Comparison of ENCODE assay signal across 8 cellular contexts in the genomic region with DNA sequence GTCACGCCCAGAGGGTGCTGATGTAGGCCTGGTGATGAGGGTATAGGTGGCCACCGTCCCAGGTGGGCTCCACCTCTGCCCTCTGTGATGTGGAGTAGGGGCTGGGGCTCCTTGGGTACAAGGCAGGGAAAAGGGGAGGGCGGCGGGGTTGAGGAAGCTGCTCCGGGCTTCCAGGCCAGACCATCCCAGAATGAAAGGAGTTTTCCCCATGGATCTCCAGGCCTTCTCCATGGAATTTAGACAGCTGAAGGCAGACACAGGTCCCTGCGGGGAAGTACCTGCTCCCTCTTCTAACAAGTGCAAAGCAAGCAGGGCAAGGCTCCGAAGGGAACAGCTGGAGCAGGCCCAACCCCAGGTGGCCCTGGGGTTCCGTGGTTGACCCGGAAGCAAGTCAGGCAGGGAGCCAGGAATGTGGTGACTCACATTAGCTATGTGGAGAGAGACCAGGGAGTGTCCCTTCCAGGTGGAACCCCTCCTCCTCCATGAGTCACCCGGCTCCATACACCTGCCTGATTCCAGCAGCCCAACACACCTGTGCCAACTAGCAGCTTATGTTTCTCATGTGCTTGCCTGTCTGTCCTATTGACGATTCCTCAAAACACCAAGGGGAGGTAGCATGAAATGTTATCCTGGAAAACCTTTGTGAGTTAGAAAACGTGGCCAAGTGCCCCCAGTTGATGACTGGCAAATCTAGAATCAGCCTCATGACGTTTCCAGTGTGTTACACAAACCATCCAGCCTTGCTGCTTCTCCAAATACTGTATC. TPM values are rescaled to one million over a fixed set of nuclear protein-coding genes. Genes with fewer than 3 reads are reported as not detected.
DNase-seq lines count a peak whose midpoint lies in the region; ATAC-seq, FAIRE-seq and TF ChIP-seq lines count a peak whose summit lies in the region.

No MANE protein-coding gene starts in this region.

- peak in 2 of 7 experiments; percentile 40 to 41 for DNase-seq in CD8-positive, alpha-beta T cell
- DNase-seq in HuH-7.5 (ENCODE audit: low spot score), result peak; percentile 69
- DNase-seq in SHP77 (lab: John Stamatoyannopoulos, UW), result peak; percentile 59 to 82
- peak; percentile 65 to 85 for DNase-seq in H1 (ENCODE audit: low read depth in 1 of 2, low spot score in 2 of 2)

- no peaks in the 10 kb centered on the region for H4K20me1 ChIP-seq in H1 (replicated peaks in 1 of 2; ENCODE audit: control insufficient read depth in 1 of 2, insufficient read depth in 2 of 2, low read length in 2 of 2)

- no peak overlapping the region for H2BK15ac ChIP-seq in H1 (ENCODE audit: low read length)

- no peak for TF ChIP-seq POLR2A in H1 (IDR thresholded peaks at IDR 0.05; ENCODE audit: control extremely low read depth in 1 of 2, low read depth in 2 of 2, low read length in 2 of 2)

- peak overlapping the region; percentile 97 for H2BK20ac ChIP-seq in H1 (ENCODE audit: low read length)

- H3K27ac ChIP-seq in CD8-positive, alpha-beta T cell (ENCODE audit: low read depth, low read length), result peak overlapping the region; percentile 22
- no peak overlapping the region for H3K27ac ChIP-seq in H1 (ENCODE audit: low read depth, low read length)
- H3K27ac ChIP-seq in muscle layer of duodenum (ENCODE audit: low read length), result peak overlapping the region; percentile 89

- no peak overlapping the region for H4K5ac ChIP-seq in H1 (ENCODE audit: insufficient read length, low read depth, low read length)

- H2AFZ ChIP-seq in H1 (ENCODE audit: low read length), result no peak overlapping the region

- H3K4me2 ChIP-seq in H1 (ENCODE audit: insufficient read depth in 1 of 2, low read depth in 2 of 2, low read length in 2 of 2), result peak overlapping the region in 1 of 2 experiments; percentile 29; a peak in 1 of 4 replicates

- peak overlapping the region; percentile 72; the same call in 1 of the 2 replicates for H3K18ac ChIP-seq in H1 (ENCODE audit: extremely low read depth, low read length)

- peak overlapping the region; percentile 95 for H3K27ac Mint-ChIP-seq in CD8-positive, alpha-beta T cell

- no peaks in the 10 kb centered on the region for H3K9me3 ChIP-seq in CD8-positive, alpha-beta T cell (ENCODE audit: low read length)
- H3K9me3 ChIP-seq in H1 (ENCODE audit: insufficient read depth in 2 of 2, low read depth in 1 of 2, low read length in 1 of 2) (no peaks in the 10 kb centered on the region), muscle layer of duodenum (ENCODE audit: control insufficient read depth in 1 of 2, low read length in 2 of 2) (no peaks in the 10 kb centered on the region)

- peak overlapping the region; percentile 94; the same call in 1 of the 2 replicates for H2BK5ac ChIP-seq in H1 (ENCODE audit: low read depth, low read length)

- CTCF ChIA-PET in CD8-positive, alpha-beta T cell (lab: Charles Lee), result interaction anchor here (0.5 to 12.5 kb wide), 11 partner anchors 9 to 292 kb away, joined by 3 to 233 read pairs (median 4); no protein-coding TSS in a partner anchor
- CTCF ChIA-PET in H1 (lab: Charles Lee; ENCODE audit: partially characterized antibody), result interaction anchor here (0.8 to 4.2 kb wide), 16 partner anchors 8 to 309 kb away, joined by 3 to 18 read pairs (median 4); no protein-coding TSS in a partner anchor

- H3K79me1 ChIP-seq in H1 (ENCODE audit: low read depth, low read length), result no peaks in the 10 kb centered on the region

- H3K23ac ChIP-seq in H1 (ENCODE audit: insufficient read length), result no peak overlapping the region

- peak overlapping the region; percentile 78; the same call in 1 of the 2 replicates for H2AK5ac ChIP-seq in H1 (ENCODE audit: low read depth, low read length)

- H2BK12ac ChIP-seq in H1 (ENCODE audit: low read depth, low read length), result peak overlapping the region; percentile 78; the same call in 1 of the 2 replicates

- H3K4me3 Mint-ChIP-seq in CD8-positive, alpha-beta T cell, result peak overlapping the region; percentile 74

- no peaks in the 10 kb centered on the region for H3K27me3 ChIP-seq in CD8-positive, alpha-beta T cell (ENCODE audit: insufficient read depth, low read length)
- H3K27me3 ChIP-seq in H1 (replicated peaks in 1 of 4; ENCODE audit: control insufficient read depth in 3 of 4, extremely low read depth in 1 of 4, insufficient read depth in 3 of 4, low read length in 3 of 4), result no peaks in the 10 kb centered on the region
- no peaks in the 10 kb centered on the region for H3K27me3 ChIP-seq in muscle layer of duodenum (ENCODE audit: low read depth, low read length)

- H3K79me2 ChIP-seq in H1 (ENCODE audit: control insufficient read depth in 1 of 2, insufficient read depth in 2 of 2, low read length in 2 of 2), result no peaks in the 10 kb centered on the region

- H3K4ac ChIP-seq in H1 (replicated peaks; ENCODE audit: insufficient read length, low read depth, low read length), result peak overlapping the region; percentile 17

- no peak overlapping the region for H3K9ac ChIP-seq in H1 (replicated peaks in 1 of 4; ENCODE audit: extremely low read depth in 1 of 4, low read depth in 3 of 4, low read length in 3 of 4)

- no peak overlapping the region for H4K8ac ChIP-seq in H1 (ENCODE audit: extremely low read depth, insufficient read depth, low read length)

- WGBS in H1 (ENCODE audit: extremely low coverage in 1 of 2, insufficient coverage in 1 of 2, insufficient read length in 1 of 2, insufficient replicate concordance in 2 of 2, low coverage in 1 of 2, low lambda C conversion rate in 2 of 2, missing lambda C conversion rate in 1 of 2), 2 experiments, result 50% methylated on average over 13 of the region's 13 CpGs; no CpG with 5 or more reads in 1 of the 2 experiments

- no peak for ATAC-seq in CD8-positive, alpha-beta T cell
- no peak for ATAC-seq in HG03469 (IDR thresholded peaks at IDR 0.05; ENCODE audit: unreplicated experiment)
- no peak for ATAC-seq in HG03039 (IDR thresholded peaks at IDR 0.05; ENCODE audit: unreplicated experiment)
- no peak for ATAC-seq in GM21717 (IDR thresholded peaks at IDR 0.05; ENCODE audit: unreplicated experiment)

- POLR2A ChIA-PET in CD8-positive, alpha-beta T cell (lab: Charles Lee), result interaction anchor here (0.5 to 1.5 kb wide), 10 partner anchors 8 to 906 kb away, joined by 3 to 7 read pairs (median 3); no protein-coding TSS in a partner anchor
- POLR2A ChIA-PET in H1 (lab: Charles Lee; ENCODE audit: partially characterized antibody), result interaction anchor here (0.7 to 1.5 kb wide), 5 partner anchors 18 to 777 kb away, joined by 3 to 4 read pairs (median 3); no protein-coding TSS in a partner anchor

- no peaks in the 10 kb centered on the region for H3K23me2 ChIP-seq in H1 (ENCODE audit: low read depth, low read length)

- peaks cover 70% of the 10 kb centered on the region for H3K4me1 Mint-ChIP-seq in CD8-positive, alpha-beta T cell (ENCODE audit: low read depth)

- peaks cover 65% of the 10 kb centered on the region for H3K4me1 ChIP-seq in CD8-positive, alpha-beta T cell (ENCODE audit: insufficient read depth, low read length)
- H3K4me1 ChIP-seq in H1 (replicated peaks in 1 of 4; ENCODE audit: control insufficient read depth in 3 of 4, insufficient read depth in 4 of 4, low read length in 3 of 4), result peaks cover 11 to 17% (median 13%) of the 10 kb centered on the region in 4 experiments; a peak in 6 of 7 replicates
- H3K4me1 ChIP-seq in muscle layer of duodenum (ENCODE audit: control insufficient read depth in 1 of 2, insufficient read depth in 2 of 2, low read length in 2 of 2), result peaks cover 14 to 18% of the 10 kb centered on the region in 2 donors

- no peak for TF ChIP-seq CTCF in CD8-positive, alpha-beta T cell (IDR thresholded peaks at IDR 0.05)
- TF ChIP-seq CTCF in H1 (IDR thresholded peaks at IDR 0.05; ENCODE audit: control extremely low read depth in 1 of 3, insufficient read depth in 1 of 3, low read depth in 1 of 3, low read length in 3 of 3), result no peak

- H3K4me3 ChIP-seq in CD8-positive, alpha-beta T cell (ENCODE audit: low read depth, low read length), result no peak overlapping the region
- H3K4me3 ChIP-seq in H1 (ENCODE audit: extremely low read depth in 1 of 4, insufficient read depth in 2 of 4, low read depth in 3 of 4, low read length in 4 of 4) (0 out of 8 replicates have a peak overlapping the region, but pooled peaks of 1 of the 4 experiments have one; percentile 2), muscle layer of duodenum (ENCODE audit: low read depth in 1 of 2, low read length in 2 of 2) (no peak overlapping the region)

- no peak overlapping the region for H3K14ac ChIP-seq in H1 (ENCODE audit: insufficient read length)

- TF ChIP-seq EP300 in H1 (IDR thresholded peaks at IDR 0.05; ENCODE audit: borderline replicate concordance in 1 of 2, low read depth in 2 of 2, low read length in 2 of 2), result peak in 1 of 2 experiments; percentile 85; a peak in 2 of 3 replicates

- no peaks in the 10 kb centered on the region for H3K9me3 Mint-ChIP-seq in CD8-positive, alpha-beta T cell

- FAIRE-seq in H1 (lab: Jason Lieb, UNC), result no peak

- no peak overlapping the region for H3K56ac ChIP-seq in H1 (replicated peaks; ENCODE audit: insufficient read length, low read depth, low read length)

- H3K36me3 ChIP-seq in CD8-positive, alpha-beta T cell (ENCODE audit: insufficient read depth, low read length), result no peaks in the 10 kb centered on the region
- H3K36me3 ChIP-seq in H1 (ENCODE audit: control insufficient read depth in 2 of 4, insufficient read depth in 4 of 4, low read length in 3 of 4) (no peaks in the 10 kb centered on the region), muscle layer of duodenum (ENCODE audit: control insufficient read depth in 1 of 2, insufficient read depth in 2 of 2, low read length in 2 of 2) (no peaks in the 10 kb centered on the region)

- no peaks in the 10 kb centered on the region for H3K36me3 Mint-ChIP-seq in CD8-positive, alpha-beta T cell

- intact Hi-C loops in CD8-positive, alpha-beta T cell (cut with DNase I, micrococcal nuclease), result loop anchor here (5.0 kb wide), 5 partner anchors 381 to 1104 kb away; partner anchors contain the start of genes ARID1B (in 1 of the 2), SYTL3 (in 1 of the 2), TMEM242 (in 1 of the 2) and ZDHHC14 (in 1 of the 2)

- no peaks in the 10 kb centered on the region for H3K27me3 Mint-ChIP-seq in CD8-positive, alpha-beta T cell (ENCODE audit: low read depth)

- H4K91ac ChIP-seq in H1 (replicated peaks; ENCODE audit: insufficient read length, low read length), result peak overlapping the region; percentile 90

- no peak overlapping the region for H2BK120ac ChIP-seq in H1 (replicated peaks; ENCODE audit: low read depth, low read length)

- TF ChIP-seq RAD21 in H1 (IDR thresholded peaks at IDR 0.05 in 1 of 2, conservative IDR thresholded peaks at IDR 0.05 in 1 of 2; ENCODE audit: low read depth in 2 of 2, low read length in 2 of 2), result no peak

RNA-seq across cellular contexts. Expression of gene SNX9, which starts 59.7 kb away (rescaled TPM):
- total RNA-seq in CD8-positive, alpha-beta T cell, result 10 to 100 TPM; 54.8 to 63.2 TPM
- 23.1 and 23.2 TPM in 2 replicates for total RNA-seq in H1 (2021; fragmentation: NEBNext Ultra II Directional; extraction: Animal tissue kit (Norgen Biotek cat#: 25700))
- 10.9 and 11.8 TPM in 2 replicates for polyA plus RNA-seq in H1 (2011; rRNA removed)
- 17.8 TPM for polyA plus RNA-seq in H1 (2011; cell fraction: cytosol; rRNA removed)
- 14.7 TPM for polyA plus RNA-seq in H1 (2011; cell fraction: nucleus; rRNA removed)
- polyA plus RNA-seq in H1 (2012, experiment 1 of 2), result 14.0 to 18.2 TPM (median 16.2 TPM) in 4 replicates
- 3.6 TPM for polyA plus RNA-seq in H1 (2012, experiment 2 of 2)
- polyA plus RNA-seq in H1 (2013, experiment 1 of 2), result 20.5 TPM
- polyA plus RNA-seq in H1 (2013, experiment 2 of 2), result 20.3 TPM
- 15.1 and 15.9 TPM in 2 replicates for polyA minus RNA-seq in H1 (2011; rRNA and poly(A)+ RNA removed)
- 11.9 TPM for polyA minus RNA-seq in H1 (2011; cell fraction: cytosol; rRNA and poly(A)+ RNA removed)
- 10.2 TPM for polyA minus RNA-seq in H1 (2011; cell fraction: nucleus; rRNA and poly(A)+ RNA removed)
